16 cellular contexts compared by ENCODE assay signal in the genomic region with DNA sequence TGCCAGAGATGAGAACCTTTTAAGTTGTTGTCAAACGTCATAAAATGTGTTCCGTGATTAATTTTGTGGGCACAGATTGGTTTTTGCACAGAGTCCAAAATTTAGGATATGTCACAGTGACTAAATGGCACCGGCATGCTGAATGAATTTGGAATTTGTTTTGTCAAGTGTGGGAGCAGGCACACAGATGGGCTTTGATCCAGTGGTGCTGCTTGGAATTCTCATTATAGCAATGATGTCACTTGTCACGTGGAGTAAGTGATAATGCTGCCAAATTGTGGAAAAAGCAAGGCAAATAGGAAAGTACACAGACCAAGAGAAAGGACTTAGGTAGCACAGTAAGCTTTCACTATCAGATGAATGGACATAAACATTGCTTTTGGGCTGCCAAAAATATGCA. TPM values are rescaled to one million over a fixed set of nuclear protein-coding genes. Genes with fewer than 3 reads are reported as not detected.
A peak's percentile ranks its signal among the peaks of the same experiment; 100 is the strongest.
DNase-seq lines count a peak whose midpoint lies in the region; ATAC-seq and TF ChIP-seq lines count a peak whose summit lies in the region.
"Had no signal": no experiment of that assay in that cellular context is flagged by ENCODE, and none has a peak within 500 bp of the region (broad histone marks: within the 10 kb centered on the region; RNA-seq: fewer than 3 reads in every experiment).

No MANE protein-coding gene starts in this region.

- no peaks in the 10 kb centered on the region for H3K9me3 Mint-ChIP-seq in activated CD8-positive, alpha-beta memory T cell treated with anti-CD3 and anti-CD28 coated beads, Interleukin-2, amount 10 ng/mL, durations not matched to agents 7 days and 5 days (ENCODE audit: low read depth)

- H3K4me3 Mint-ChIP-seq in activated CD8-positive, alpha-beta memory T cell treated with anti-CD3 and anti-CD28 coated beads, Interleukin-2, amount 10 ng/mL, durations not matched to agents 7 days and 5 days = no peak overlapping the region
- H3K4me3 Mint-ChIP-seq: activated naive CD8-positive, alpha-beta T cell; B cell had no signal

- no peak overlapping the region for H3K4me2 ChIP-seq in mammary epithelial cell (ENCODE audit: insufficient read depth, low read depth, low read length)
- H3K4me2 ChIP-seq: KMS-11, PC-9 had no signal

- H3K9me3 ChIP-seq in mammary epithelial cell (replicated peaks; ENCODE audit: insufficient read depth, low read length) = no peaks in the 10 kb centered on the region
- H3K9me3 ChIP-seq: colonic mucosa, testis had no signal

- in situ Hi-C loops in mammary epithelial cell (cut with MboI; ENCODE audit: low sequenced_read_pairs in 2 of 2) = no loop called here

- no peak overlapping the region for H3K27ac ChIP-seq in mammary epithelial cell (ENCODE audit: insufficient read depth, low read depth, low read length)
- H3K27ac ChIP-seq: colonic mucosa, KMS-11, PC-9, testis had no signal

- H3K4me3 ChIP-seq in AG10803 (ENCODE audit: low read length) (no peak overlapping the region), mammary epithelial cell (replicated peaks in 1 of 3; ENCODE audit: insufficient read depth in 1 of 3, low read depth in 2 of 3, low read length in 3 of 3) (no peak overlapping the region)
- H3K4me3 ChIP-seq: colonic mucosa, PC-9, testis had no signal

- 3% methylated on average over 4 of the region's 4 CpGs for WGBS in mammary epithelial cell (ENCODE audit: low coverage, missing lambda C conversion rate)

- CTCF ChIA-PET in mammary epithelial cell (lab: Charles Lee; ENCODE audit: low non-redundant PET) = no interaction called here
- CTCF ChIA-PET in activated CD8-positive, alpha-beta memory T cell treated with anti-CD3 and anti-CD28 coated beads, Interleukin-2, amount 10 ng/mL, durations not matched to agents 7 days and 5 days (lab: Charles Lee) = no interaction called here

- no peaks in the 10 kb centered on the region for H3K27me3 ChIP-seq in mammary epithelial cell (ENCODE audit: insufficient read depth, low read length)
- H3K27me3 ChIP-seq: colonic mucosa, testis had no signal

- peak; percentile 81 for ATAC-seq in left lobe of liver
- ATAC-seq in activated CD8-positive, alpha-beta memory T cell treated with anti-CD3 and anti-CD28 coated beads, Interleukin-2, amount 10 ng/mL, durations not matched to agents 7 days and 5 days = no peak
- ATAC-seq in HG02623 (IDR thresholded peaks at IDR 0.05; ENCODE audit: unreplicated experiment) = no peak

- dilution Hi-C loops in mammary epithelial cell (cut with HindIII; ENCODE audit: low sequenced_read_pairs) = no loop called here

- peak overlapping the region; percentile 43 for H2AFZ ChIP-seq in mammary epithelial cell (ENCODE audit: low read depth, low read length)
- H2AFZ ChIP-seq: PC-9 had no signal

- intact Hi-C loops in mammary epithelial cell (cut with micrococcal nuclease) = no loop called here

- no peaks in the 10 kb centered on the region for H3K36me3 Mint-ChIP-seq in activated CD8-positive, alpha-beta memory T cell treated with anti-CD3 and anti-CD28 coated beads, Interleukin-2, amount 10 ng/mL, durations not matched to agents 7 days and 5 days

- no peaks in the 10 kb centered on the region for H4K20me1 ChIP-seq in mammary epithelial cell (ENCODE audit: insufficient read depth, low read length)

- BruUV-seq in mammary epithelial cell (replicated peaks; lab: Mats Ljungman, UMichigan) = no TSS peak

- no peaks in the 10 kb centered on the region for H3K4me1 Mint-ChIP-seq in activated CD8-positive, alpha-beta memory T cell treated with anti-CD3 and anti-CD28 coated beads, Interleukin-2, amount 10 ng/mL, durations not matched to agents 7 days and 5 days
- H3K4me1 Mint-ChIP-seq: B cell had no signal

- H3K9ac ChIP-seq in mammary epithelial cell (ENCODE audit: insufficient read depth, low read length) = no peak overlapping the region
- H3K9ac ChIP-seq: KMS-11 had no signal

- peaks cover 7% of the 10 kb centered on the region for H3K27me3 Mint-ChIP-seq in activated CD8-positive, alpha-beta memory T cell treated with anti-CD3 and anti-CD28 coated beads, Interleukin-2, amount 10 ng/mL, durations not matched to agents 7 days and 5 days

- DNase-seq in AG10803 (ENCODE audit: low read depth) (peak; percentile 89), HS-27A (ENCODE audit: low read depth) (peak; percentile 68), mammary epithelial cell (no peak), left lobe of liver (ENCODE audit: low spot score) (peak; percentile 64), CD1c-positive myeloid dendritic cell (ENCODE audit: extremely low spot score) (no peak), SIG-M5 treated with dmso at 0.1 percent for 504 hours (lab: John Stamatoyannopoulos, UW; ENCODE audit: unreplicated experiment) (no peak)
- no peak for DNase-seq in activated CD8-positive, alpha-beta memory T cell treated with anti-CD3 and anti-CD28 coated beads, Interleukin-2, amount 10 ng/mL, durations not matched to agents 7 days and 5 days
- DNase-seq: colonic mucosa, DMS79, NCI-H510A treated with DMSO at 0.1 percent for 48 hours, PC-9, testis had no signal

- H3K27ac Mint-ChIP-seq in activated CD8-positive, alpha-beta memory T cell treated with anti-CD3 and anti-CD28 coated beads, Interleukin-2, amount 10 ng/mL, durations not matched to agents 7 days and 5 days = no peak overlapping the region
- H3K27ac Mint-ChIP-seq: activated naive CD8-positive, alpha-beta T cell; B cell had no signal

- H3K36me3 ChIP-seq in mammary epithelial cell (ENCODE audit: insufficient read depth, low read length) = no peaks in the 10 kb centered on the region
- H3K36me3 ChIP-seq: colonic mucosa had no signal

- no peak for TF ChIP-seq CTCF in AG10803 (conservative IDR thresholded peaks at IDR 0.05; ENCODE audit: low read length)
- no peak for TF ChIP-seq CTCF in mammary epithelial cell (conservative IDR thresholded peaks at IDR 0.05 in 1 of 2, IDR thresholded peaks at IDR 0.05 in 1 of 2; ENCODE audit: extremely low read depth in 1 of 2, insufficient read depth in 1 of 2, low read depth in 1 of 2, low read length in 2 of 2)

- H3K4me1 ChIP-seq in mammary epithelial cell (ENCODE audit: insufficient read depth, low read length) = no peaks in the 10 kb centered on the region
- H3K4me1 ChIP-seq: colonic mucosa, testis had no signal

- H3K79me2 ChIP-seq in mammary epithelial cell (ENCODE audit: insufficient read depth, low read length) = no peaks in the 10 kb centered on the region

RNA-seq across cellular contexts. Expression of a gene that starts 8.0 kb away (rescaled TPM):
- total RNA-seq in mammary epithelial cell (10 to 100 TPM; 43.7 to 76.3 TPM), left lobe of liver (22.3 TPM)
- polyA plus RNA-seq in mammary epithelial cell = 16.3 TPM
- 20.2 TPM for polyA minus RNA-seq in mammary epithelial cell
- 10 to 100 TPM; 18.2 to 23.1 TPM for total RNA-seq in activated CD8-positive, alpha-beta memory T cell treated with anti-CD3 and anti-CD28 coated beads, Interleukin-2, amount 10 ng/mL, durations not matched to agents 7 days and 5 days

RNA-seq across cellular contexts. Expression of a gene that starts 42.0 kb away (rescaled TPM):
- total RNA-seq in mammary epithelial cell (10 to 100 TPM; 27.8 to 45.8 TPM), left lobe of liver (50.8 TPM)
- 19.3 TPM for polyA plus RNA-seq in mammary epithelial cell
- polyA minus RNA-seq in mammary epithelial cell = 93.1 TPM
- total RNA-seq in activated CD8-positive, alpha-beta memory T cell treated with anti-CD3 and anti-CD28 coated beads, Interleukin-2, amount 10 ng/mL, durations not matched to agents 7 days and 5 days = under 1 TPM; 0.29 to 0.42 TPM

Comparison
In these comparisons a context has a peak if more than half of its experiments do, and no peak if none do; other contexts are left out.
1. DNase-seq: peak in AG10803 (single experiment), HS-27A (single experiment) and left lobe of liver (single experiment); none in mammary epithelial cell (single experiment), CD1c-positive myeloid dendritic cell (single experiment), SIG-M5 treated with dmso at 0.1 percent for 504 hours (single experiment) and activated CD8-positive, alpha-beta memory T cell treated with anti-CD3 and anti-CD28 coated beads, Interleukin-2, amount 10 ng/mL, durations not matched to agents 7 days and 5 days (single experiment).
2. RNA of a gene that starts 42.0 kb away (total RNA-seq): 50.8 TPM in left lobe of liver (single experiment) and 27.8 to 45.8 TPM in mammary epithelial cell; 0.29 to 0.42 TPM in activated CD8-positive, alpha-beta memory T cell treated with anti-CD3 and anti-CD28 coated beads, Interleukin-2, amount 10 ng/mL, durations not matched to agents 7 days and 5 days; every median in the first group is over 10 times any median in the second.